In the genomic region with DNA sequence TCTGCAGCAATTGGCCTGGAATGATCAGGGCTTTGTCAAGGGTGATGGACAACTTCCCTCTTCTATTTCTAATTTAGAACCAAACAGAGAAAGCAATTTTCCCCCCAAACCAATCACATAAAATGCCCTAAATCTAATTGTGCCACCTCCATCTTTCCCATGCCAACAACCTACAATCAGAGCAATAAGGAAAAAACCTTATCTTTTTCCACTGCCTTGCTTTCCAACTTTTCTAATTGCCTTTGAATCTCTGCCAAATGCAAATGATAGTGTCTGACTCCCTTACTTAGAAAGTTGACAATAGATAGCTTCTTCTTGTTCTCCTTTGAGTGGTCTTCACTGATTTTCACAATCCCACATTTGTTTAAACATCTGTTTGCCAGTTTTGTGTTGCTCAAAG, we compare ENCODE assay signal across 25 cellular contexts.
"Had no signal": no experiment of that assay in that cellular context is flagged by ENCODE, and none has a peak within 500 bp of the region (broad histone marks: within the 10 kb centered on the region; RNA-seq: fewer than 3 reads in every experiment).

No MANE protein-coding gene starts in this region.

- H3K4me1 ChIP-seq: parathyroid adenoma, psoas muscle, right lobe of liver, sigmoid colon, stomach, thyroid gland, tibial nerve, upper lobe of left lung, vagina had no signal

- ATAC-seq: natural killer cell treated with Interleukin-12 subunit alpha and Interleukin-12 subunit beta and Interleukin-15 and Interleukin-18, amount 100 ng/mL, for 72 hours; psoas muscle; right cardiac atrium; right lobe of liver; stimulated activated effector memory CD8-positive, alpha-beta T cell treated with anti-CD3 and anti-CD28 coated beads, Interleukin-12 subunit alpha, Interleukin-12 subunit beta, amount 100 ng/mL, for 72 hours; stimulated activated naive B cell treated with anti-CD40 and anti-IgM and Interleukin-4, amounts not matched to agents 10 μg/mL and 1 μg/mL and 100 μg/mL, for 72 hours had no signal

- H3K4me3 ChIP-seq: neural progenitor cell, ovary, psoas muscle, right lobe of liver, sigmoid colon, stomach, thoracic aorta, thyroid gland, tibial nerve, upper lobe of left lung, vagina had no signal

- H3K27ac ChIP-seq: neural progenitor cell, ovary, parathyroid adenoma, psoas muscle, right lobe of liver, sigmoid colon, stomach, thoracic aorta, thyroid gland, tibial nerve, upper lobe of left lung, vagina had no signal

- H3K36me3 ChIP-seq: neural progenitor cell, ovary, right lobe of liver, sigmoid colon, stomach, thoracic aorta, thyroid gland, tibial nerve, upper lobe of left lung, vagina had no signal

- DNase-seq: occipital lobe; ovary; posterior cingulate gyrus; psoas muscle; right cardiac atrium; right lobe of liver; sigmoid colon; small intestine; stimulated activated CD4-positive, alpha-beta T cell treated with anti-CD3 and anti-CD28 coated beads, Interleukin-15, amount 100 ng/mL, for 24 hours; stimulated activated CD4-positive, alpha-beta T cell treated with anti-CD3 and anti-CD28 coated beads, Interleukin-2, amount 100 ng/mL, for 24 hours; stimulated activated CD4-positive, alpha-beta T cell treated with anti-CD3 and anti-CD28 coated beads, Interleukin-2, amount 100 ng/mL, for 48 hours; stimulated activated CD4-positive, alpha-beta T cell treated with anti-CD3 and anti-CD28 coated beads, Interleukin-4, amount 100 ng/mL, for 24 hours; stimulated activated naive B cell treated with anti-CD40 and anti-IgM and Interleukin-4, amounts not matched to agents 10 μg/mL and 1 μg/mL and 100 μg/mL, for 72 hours; stimulated activated naive CD4-positive, alpha-beta T cell treated with Interleukin-2 at 50 U/mL for 16 hours; stomach; thyroid gland; trophoblast cell; upper lobe of left lung had no signal

- H3K9me3 ChIP-seq: ovary, psoas muscle, right lobe of liver, sigmoid colon, stomach, thoracic aorta, thyroid gland, tibial nerve, upper lobe of left lung, vagina had no signal

- H3K27me3 ChIP-seq: neural progenitor cell, ovary, right lobe of liver, sigmoid colon, stomach, thyroid gland, tibial nerve, upper lobe of left lung, vagina had no signal

- H3K9ac ChIP-seq: neural progenitor cell, parathyroid adenoma had no signal
